ENCODE assay signal across 8 cellular contexts in the genomic region with DNA sequence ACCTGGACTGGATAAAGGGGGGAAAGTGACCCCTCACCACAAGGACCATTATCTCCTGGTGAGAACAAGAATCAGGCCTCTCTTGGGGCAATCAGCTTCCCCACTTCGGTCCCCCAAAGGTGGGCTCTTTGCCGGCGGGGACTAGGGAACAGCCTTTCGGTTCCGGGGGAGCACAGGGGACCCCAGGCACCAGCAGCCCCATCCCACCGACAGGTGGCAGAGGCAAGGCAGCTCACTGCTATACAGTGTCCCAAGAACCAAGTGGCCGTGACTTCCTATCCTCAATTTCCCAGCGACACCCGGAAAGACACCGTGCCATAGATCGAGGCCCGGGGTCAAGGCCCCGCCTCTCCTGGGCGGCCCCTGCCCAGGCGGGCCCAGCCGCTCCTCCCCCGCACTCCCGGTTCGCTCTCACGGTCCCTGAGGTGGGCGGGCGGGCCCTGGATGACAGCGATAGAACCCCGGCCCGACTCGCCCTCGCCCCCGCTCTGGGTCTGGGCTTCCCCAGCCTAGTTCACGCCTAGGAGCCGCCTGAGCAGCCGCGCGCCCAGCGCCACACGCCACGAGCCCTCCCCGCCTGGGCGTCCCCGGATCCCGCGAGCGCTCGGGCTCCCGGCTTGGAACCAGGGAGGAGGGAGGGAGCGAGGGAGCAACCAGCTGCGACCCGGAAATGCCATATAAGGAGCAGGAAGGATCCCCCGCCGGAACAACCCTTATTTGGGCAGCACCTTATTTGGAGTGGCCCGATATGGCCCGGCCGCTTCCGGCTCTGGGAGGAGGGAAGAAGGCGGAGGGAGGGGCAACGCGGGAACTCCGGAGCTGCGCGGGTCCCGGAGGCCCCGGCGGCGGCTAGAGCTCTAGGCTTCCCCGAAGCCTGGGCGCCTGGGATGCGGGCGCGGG. TPM values are rescaled to one million over a fixed set of nuclear protein-coding genes. Genes with fewer than 3 reads are reported as not detected.
DNase-seq lines count a peak whose midpoint lies in the region; ATAC-seq and TF ChIP-seq lines count a peak whose summit lies in the region.

No MANE protein-coding gene starts in this region.

- peaks cover 15% of the 10 kb centered on the region for H3K4me1 ChIP-seq in mucosa of descending colon (ENCODE audit: low read depth)

- H3K36me3 ChIP-seq in mucosa of descending colon (ENCODE audit: low read depth): no peaks in the 10 kb centered on the region

- no peaks in the 10 kb centered on the region for H3K9me3 ChIP-seq in mucosa of descending colon

- TF ChIP-seq CTCF in epithelial cell of esophagus (IDR thresholded peaks at IDR 0.05; ENCODE audit: insufficient read depth, low read depth, low read length, missing control alignments) (no peak), mucosa of descending colon (IDR thresholded peaks at IDR 0.05) (no peak)

- DNase-seq in DMS153 treated with DMSO at 0.1 percent for 48 hours (lab: John Stamatoyannopoulos, UW; ENCODE audit: unreplicated experiment): peak; percentile 89
- DNase-seq in OCI-M1 (lab: John Stamatoyannopoulos, UW): peak; percentile 99
- peak; percentile 91 for DNase-seq in activated T-cell treated with anti-CD3 and anti-CD28 coated beads for 48 hours (ENCODE audit: low read depth)
- DNase-seq in epithelial cell of esophagus (ENCODE audit: low read depth): peak; percentile 99
- DNase-seq in mucosa of descending colon: peak; percentile 95 to 97 (median 97)
- DNase-seq in stimulated activated CD8-positive, alpha-beta memory T cell treated with anti-CD3 and anti-CD28 coated beads, Interleukin-4, amount 100 ng/mL, for 1 hour (ENCODE audit: low read depth in 2 of 2, low spot score in 1 of 2): peak; percentile 89 to 91

- no peak for TF ChIP-seq RAD21 in Ishikawa (IDR thresholded peaks at IDR 0.05; ENCODE audit: low read depth)

- ATAC-seq in GM21619 (IDR thresholded peaks at IDR 0.05; ENCODE audit: unreplicated experiment): peak; percentile 69
- ATAC-seq in mucosa of descending colon: peak; percentile 82

- H3K4me3 ChIP-seq in epithelial cell of esophagus (ENCODE audit: low read length): peak overlapping the region; percentile 97
- peak overlapping the region; percentile 48 for H3K4me3 ChIP-seq in mucosa of descending colon

- intact Hi-C loops in mucosa of descending colon (cut with DNase I, micrococcal nuclease): no loop called here

- no peak for TF ChIP-seq EP300 in Ishikawa (IDR thresholded peaks at IDR 0.05; ENCODE audit: borderline replicate concordance)

TF ChIP-seq in Ishikawa, 13 proteins besides CTCF, POLR2A, EP300 and RAD21:
- TF ChIP-seq, protein P1, sequence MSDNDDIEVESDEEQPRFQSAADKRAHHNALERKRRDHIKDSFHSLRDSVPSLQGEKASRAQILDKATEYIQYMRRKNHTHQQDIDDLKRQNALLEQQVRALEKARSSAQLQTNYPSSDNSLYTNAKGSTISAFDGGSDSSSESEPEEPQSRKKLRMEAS (IDR thresholded peaks at IDR 0.05): peak; percentile 50; the same call in 1 of the 2 replicates
- TF ChIP-seq TEAD4 (IDR thresholded peaks at IDR 0.05): 0 out of 2 replicates have a peak, but pooled peaks have one; percentile 8
- peak; percentile 44 for TF ChIP-seq TAF1 (IDR thresholded peaks at IDR 0.05; ENCODE audit: low read depth)
- TF ChIP-seq, protein P2, sequence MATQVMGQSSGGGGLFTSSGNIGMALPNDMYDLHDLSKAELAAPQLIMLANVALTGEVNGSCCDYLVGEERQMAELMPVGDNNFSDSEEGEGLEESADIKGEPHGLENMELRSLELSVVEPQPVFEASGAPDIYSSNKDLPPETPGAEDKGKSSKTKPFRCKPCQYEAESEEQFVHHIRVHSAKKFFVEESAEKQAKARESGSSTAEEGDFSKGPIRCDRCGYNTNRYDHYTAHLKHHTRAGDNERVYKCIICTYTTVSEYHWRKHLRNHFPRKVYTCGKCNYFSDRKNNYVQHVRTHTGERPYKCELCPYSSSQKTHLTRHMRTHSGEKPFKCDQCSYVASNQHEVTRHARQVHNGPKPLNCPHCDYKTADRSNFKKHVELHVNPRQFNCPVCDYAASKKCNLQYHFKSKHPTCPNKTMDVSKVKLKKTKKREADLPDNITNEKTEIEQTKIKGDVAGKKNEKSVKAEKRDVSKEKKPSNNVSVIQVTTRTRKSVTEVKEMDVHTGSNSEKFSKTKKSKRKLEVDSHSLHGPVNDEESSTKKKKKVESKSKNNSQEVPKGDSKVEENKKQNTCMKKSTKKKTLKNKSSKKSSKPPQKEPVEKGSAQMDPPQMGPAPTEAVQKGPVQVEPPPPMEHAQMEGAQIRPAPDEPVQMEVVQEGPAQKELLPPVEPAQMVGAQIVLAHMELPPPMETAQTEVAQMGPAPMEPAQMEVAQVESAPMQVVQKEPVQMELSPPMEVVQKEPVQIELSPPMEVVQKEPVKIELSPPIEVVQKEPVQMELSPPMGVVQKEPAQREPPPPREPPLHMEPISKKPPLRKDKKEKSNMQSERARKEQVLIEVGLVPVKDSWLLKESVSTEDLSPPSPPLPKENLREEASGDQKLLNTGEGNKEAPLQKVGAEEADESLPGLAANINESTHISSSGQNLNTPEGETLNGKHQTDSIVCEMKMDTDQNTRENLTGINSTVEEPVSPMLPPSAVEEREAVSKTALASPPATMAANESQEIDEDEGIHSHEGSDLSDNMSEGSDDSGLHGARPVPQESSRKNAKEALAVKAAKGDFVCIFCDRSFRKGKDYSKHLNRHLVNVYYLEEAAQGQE (IDR thresholded peaks at IDR 0.05; ENCODE audit: low read depth): no peak
- no peak for TF ChIP-seq YY1 (IDR thresholded peaks at IDR 0.05; ENCODE audit: low read depth)
- TF ChIP-seq EGR1 (IDR thresholded peaks at IDR 0.05): peak; percentile 91
- TF ChIP-seq CREB1 (IDR thresholded peaks at IDR 0.05; ENCODE audit: low read depth): no peak
- TF ChIP-seq ZBTB7A (IDR thresholded peaks at IDR 0.05; ENCODE audit: low read depth): peak; percentile 21; the same call in 1 of the 2 replicates
- TF ChIP-seq, protein P3, sequence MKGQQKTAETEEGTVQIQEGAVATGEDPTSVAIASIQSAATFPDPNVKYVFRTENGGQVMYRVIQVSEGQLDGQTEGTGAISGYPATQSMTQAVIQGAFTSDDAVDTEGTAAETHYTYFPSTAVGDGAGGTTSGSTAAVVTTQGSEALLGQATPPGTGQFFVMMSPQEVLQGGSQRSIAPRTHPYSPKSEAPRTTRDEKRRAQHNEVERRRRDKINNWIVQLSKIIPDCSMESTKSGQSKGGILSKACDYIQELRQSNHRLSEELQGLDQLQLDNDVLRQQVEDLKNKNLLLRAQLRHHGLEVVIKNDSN (IDR thresholded peaks at IDR 0.05): no peak; the same call in 1 of the 2 replicates
- TF ChIP-seq NFIC (IDR thresholded peaks at IDR 0.05): no peak; the same call in 1 of the 2 replicates
- no peak for TF ChIP-seq FOXM1 (IDR thresholded peaks at IDR 0.05; ENCODE audit: borderline replicate concordance, low read depth)
- peak; percentile 11 for TF ChIP-seq TCF12 (IDR thresholded peaks at IDR 0.05; ENCODE audit: low read depth)
- no peak for TF ChIP-seq CEBPB (IDR thresholded peaks at IDR 0.05)

RNA-seq across cellular contexts. Expression of a gene that starts 0.6 kb away (rescaled TPM):
- 10 to 100 TPM; 16.8 to 90.0 (median 23.5) TPM for total RNA-seq in mucosa of descending colon

RNA-seq across cellular contexts. Expression of a gene that starts 25.8 kb away (rescaled TPM):
- 10 to 100 TPM in 1 of 3 donors, 1 to 10 TPM in 2; 1.0 to 16.3 (median 2.7) TPM for total RNA-seq in mucosa of descending colon

Comparison
In these comparisons a context has a peak if more than half of its experiments do, and no peak if none do; other contexts are left out.
1. Peak in every context shown above with its lines: DNase-seq, ATAC-seq and H3K4me3 ChIP-seq.